ENCODE assay signal across 7 cellular contexts in the genomic region with DNA sequence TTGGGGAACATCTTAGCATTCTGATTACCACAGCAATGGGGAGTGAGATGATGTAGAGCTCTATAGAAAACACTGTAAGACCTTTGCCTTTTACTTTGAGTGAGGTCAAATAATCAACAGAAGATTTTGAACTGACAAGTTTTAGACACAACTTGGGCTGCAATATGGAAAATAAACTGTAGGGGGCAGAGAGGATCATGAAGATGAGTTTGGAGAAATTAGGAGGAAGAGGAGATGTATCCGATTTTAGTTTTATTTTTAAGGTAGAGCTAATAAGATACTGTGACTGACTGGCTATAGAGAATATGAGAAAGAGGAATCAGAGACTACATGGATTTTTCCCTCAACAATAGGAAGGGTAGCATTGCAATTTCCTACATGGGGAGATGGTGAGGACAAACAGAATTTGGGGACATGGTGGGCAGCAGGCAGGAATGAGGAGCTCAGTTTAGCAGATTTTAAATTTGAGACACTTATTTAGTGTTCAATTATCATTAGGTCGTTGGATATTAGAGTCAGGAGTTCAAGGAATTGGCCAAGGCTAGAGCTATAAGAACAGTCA.
DNase-seq lines count a peak whose midpoint lies in the region; ATAC-seq and TF ChIP-seq lines count a peak whose summit lies in the region.

No MANE protein-coding gene starts in this region.

- H3K27me3 ChIP-seq in Caco-2 (replicated peaks; ENCODE audit: control insufficient read depth, insufficient read depth, low read length) (no peaks in the 10 kb centered on the region), mesendoderm (ENCODE audit: insufficient read depth, low read length, poor library complexity) (no peaks in the 10 kb centered on the region)

- no peak overlapping the region for H4K5ac ChIP-seq in mesendoderm (ENCODE audit: low read length)

- no TSS peak for BruUV-seq in Caco-2 (replicated peaks; lab: Mats Ljungman, UMichigan)

- H3K9ac ChIP-seq in mesendoderm (ENCODE audit: low read length): no peak overlapping the region

- no peak overlapping the region for H3K4me3 Mint-ChIP-seq in Caco-2 (ENCODE audit: unreplicated experiment)

- no peaks in the 10 kb centered on the region for H3K9me3 Mint-ChIP-seq in Caco-2 (ENCODE audit: unreplicated experiment)

- no peak overlapping the region for H3K4ac ChIP-seq in mesendoderm (ENCODE audit: low read depth, low read length)

- H3K56ac ChIP-seq in mesendoderm (ENCODE audit: low read length): no peak overlapping the region

- H3K18ac ChIP-seq in mesendoderm (ENCODE audit: low read length): no peak overlapping the region

- H3K4me3 ChIP-seq in Caco-2 (ENCODE audit: low read depth, low read length) (no peak overlapping the region), astrocyte of the spinal cord (ENCODE audit: low read depth, low read length) (no peak overlapping the region), mesendoderm (ENCODE audit: low read length) (no peak overlapping the region)

- H3K23ac ChIP-seq in mesendoderm (ENCODE audit: low read length): no peak overlapping the region

- no peak overlapping the region for H2BK120ac ChIP-seq in mesendoderm (ENCODE audit: low read depth, low read length)

- peak in 1 of 2 experiments; percentile 46 for DNase-seq in Caco-2
- DNase-seq in astrocyte of the spinal cord (ENCODE audit: low read depth, low spot score): peak; percentile 14
- peak; percentile 37 for DNase-seq in mesendoderm
- no peak for DNase-seq in GM19240 (ENCODE audit: insufficient read length, low spot score)
- DNase-seq in SHP77 treated with DMSO at 0.1 percent for 48 hours (lab: John Stamatoyannopoulos, UW): no peak

- no peaks in the 10 kb centered on the region for H3K79me1 ChIP-seq in mesendoderm (ENCODE audit: low read length)

- TF ChIP-seq CTCF in Caco-2 (IDR thresholded peaks at IDR 0.05; ENCODE audit: insufficient read depth in 1 of 2, low read depth in 1 of 2, low read length in 1 of 2, severe bottlenecking in 1 of 2, unreplicated experiment in 1 of 2) (peak; percentile 33 to 76), astrocyte of the spinal cord (IDR thresholded peaks at IDR 0.05; ENCODE audit: low read depth, low read length) (peak; percentile 64)

- no peaks in the 10 kb centered on the region for H3K79me2 ChIP-seq in mesendoderm (ENCODE audit: control insufficient read depth, insufficient read depth, low read length)

- H3K9me3 ChIP-seq in Caco-2: no peaks in the 10 kb centered on the region

- in situ Hi-C loops in astrocyte of the spinal cord (cut with HindIII; ENCODE audit: low sequenced_read_pairs): no loop called here

- no peak overlapping the region for H3K27ac ChIP-seq in mesendoderm (ENCODE audit: low read depth, low read length)

- H3K27ac Mint-ChIP-seq in Caco-2 (ENCODE audit: unreplicated experiment): no peak overlapping the region

- H2BK15ac ChIP-seq in mesendoderm (replicated peaks; ENCODE audit: low read depth): no peak overlapping the region

- no peaks in the 10 kb centered on the region for H3K4me1 Mint-ChIP-seq in Caco-2 (ENCODE audit: low read depth, unreplicated experiment)

- 100% methylated on average over 1 of the region's 2 CpGs for WGBS in mesendoderm (ENCODE audit: extremely low coverage, insufficient coverage, low lambda C conversion rate)

- H3K36me3 Mint-ChIP-seq in Caco-2 (ENCODE audit: insufficient read depth, unreplicated experiment): no peaks in the 10 kb centered on the region

- H2AK5ac ChIP-seq in mesendoderm (ENCODE audit: low read length): no peak overlapping the region

- H3K36me3 ChIP-seq in Caco-2 (ENCODE audit: control insufficient read depth, insufficient read depth, low read length) (no peaks in the 10 kb centered on the region), mesendoderm (ENCODE audit: control insufficient read depth, insufficient read depth, low read length) (no peaks in the 10 kb centered on the region)

- no peak overlapping the region for H2BK5ac ChIP-seq in mesendoderm (ENCODE audit: low read length)

- intact Hi-C loops in Caco-2 (cut with micrococcal nuclease; ENCODE audit: unreplicated experiment): loop anchor here (1.0 to 2.0 kb wide), 2 partner anchors 437 to 558 kb away; no protein-coding TSS in a partner anchor

- CTCF ChIA-PET in Caco-2 (lab: Charles Lee): no interaction called here

- H3K4me1 ChIP-seq in Caco-2: no peaks in the 10 kb centered on the region
- no peaks in the 10 kb centered on the region for H3K4me1 ChIP-seq in mesendoderm (ENCODE audit: control insufficient read depth, low read depth, low read length)

- ATAC-seq in GM21576 (IDR thresholded peaks at IDR 0.05; ENCODE audit: unreplicated experiment) (peak; percentile 55), HG02763 (IDR thresholded peaks at IDR 0.05; ENCODE audit: unreplicated experiment) (no peak)

- peaks cover 3% of the 10 kb centered on the region for H3K27me3 Mint-ChIP-seq in Caco-2 (ENCODE audit: insufficient read depth, unreplicated experiment)

- H3K4me2 ChIP-seq in mesendoderm (ENCODE audit: low read length): no peak overlapping the region

- POLR2A ChIA-PET in Caco-2 (lab: Charles Lee): no interaction called here

- H4K8ac ChIP-seq in mesendoderm (ENCODE audit: low read depth, low read length): no peak overlapping the region

Comparison
In these comparisons a context has a peak if more than half of its experiments do, and no peak if none do; other contexts are left out.
1. DNase-seq: peak in astrocyte of the spinal cord (single experiment) and mesendoderm (single experiment); none in GM19240 (single experiment) and SHP77 treated with DMSO at 0.1 percent for 48 hours (single experiment).